Comparison of ENCODE assay signal across 8 cellular contexts in the genomic region with DNA sequence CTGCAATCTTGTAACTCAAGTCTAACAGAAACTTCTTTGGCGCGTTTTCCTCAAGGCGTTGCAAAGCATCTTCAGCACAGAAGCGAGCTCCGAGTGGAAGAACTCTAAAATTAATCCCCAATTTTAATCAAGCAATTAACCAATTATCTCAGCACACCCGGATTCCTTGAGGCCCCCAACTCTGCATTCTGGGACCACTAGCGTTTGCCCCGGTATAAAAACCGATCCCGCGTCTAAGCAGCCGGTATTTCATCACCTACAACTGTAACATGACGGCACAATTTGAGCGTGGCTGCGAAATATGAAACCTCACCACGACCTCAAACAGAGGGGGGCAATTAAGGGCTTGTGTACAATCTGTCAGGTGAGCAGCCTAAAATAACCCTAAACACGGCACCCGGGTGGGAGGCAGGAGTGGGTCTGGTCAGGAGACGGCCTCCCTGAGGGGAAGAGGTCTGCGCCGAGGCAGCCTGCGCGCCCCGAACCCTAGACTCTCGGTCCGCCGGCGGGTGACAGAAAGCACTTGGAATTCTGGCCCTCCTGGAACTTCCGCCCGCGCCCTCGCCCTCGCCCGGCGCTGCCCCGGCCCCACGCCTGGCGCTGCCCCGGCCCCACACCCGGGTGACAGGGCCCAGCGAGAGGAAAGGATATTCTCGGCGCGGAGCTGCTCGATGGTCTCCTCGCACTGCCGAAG. TPM values are rescaled to one million over a fixed set of nuclear protein-coding genes. Genes with fewer than 3 reads are reported as not detected.
DNase-seq lines count a peak whose midpoint lies in the region; ATAC-seq and TF ChIP-seq lines count a peak whose summit lies in the region.

No MANE protein-coding gene starts in this region.

- POLR2A ChIA-PET in activated CD4-positive, alpha-beta T cell treated with anti-CD3 and anti-CD28 coated beads, Interleukin-2, amount 10 ng/mL, durations not matched to agents 7 days and 5 days (lab: Charles Lee) = interaction anchor here (0.7 to 2.8 kb wide), 5 partner anchors 9 to 274 kb away, joined by 3 to 25 read pairs (median 4); partner anchors contain the start of genes DIABLO, KNTC1 and RSRC2

- peak; percentile 39 for DNase-seq in A172 (ENCODE audit: low spot score)
- DNase-seq in NCI-H2227 treated with DMSO at 0.1 percent for 48 hours (lab: John Stamatoyannopoulos, UW) = peak; percentile 47
- peak; percentile 59 for DNase-seq in activated CD4-positive, alpha-beta T cell treated with anti-CD3 and anti-CD28 coated beads, Interleukin-2, amount 10 ng/mL, durations not matched to agents 7 days and 5 days
- DNase-seq in lung (ENCODE audit: low spot score) = peak; percentile 53
- peak; percentile 14 to 21 for DNase-seq in stimulated activated CD8-positive, alpha-beta memory T cell treated with anti-CD3 and anti-CD28 coated beads, Interleukin-15, amount 100 ng/mL, for 48 hours (ENCODE audit: low read depth in 2 of 2)

- no peaks in the 10 kb centered on the region for H3K27me3 Mint-ChIP-seq in activated CD4-positive, alpha-beta T cell treated with anti-CD3 and anti-CD28 coated beads, Interleukin-2, amount 10 ng/mL, durations not matched to agents 7 days and 5 days

- peak; percentile 18 for ATAC-seq in GM18867 (IDR thresholded peaks at IDR 0.05; ENCODE audit: unreplicated experiment)
- peak; percentile 6 for ATAC-seq in HG03108 (IDR thresholded peaks at IDR 0.05; ENCODE audit: unreplicated experiment)
- peak; percentile 44 for ATAC-seq in lung (ENCODE audit: insufficient read depth, low FRiP score)

- CTCF ChIA-PET in activated CD4-positive, alpha-beta T cell treated with anti-CD3 and anti-CD28 coated beads, Interleukin-2, amount 10 ng/mL, durations not matched to agents 7 days and 5 days (lab: Charles Lee) = interaction anchor here (0.7 to 1.8 kb wide), 11 partner anchors 10 to 146 kb away, joined by 3 to 7 read pairs (median 4); no protein-coding TSS in a partner anchor

- H3K4me3 ChIP-seq in duodenal mucosa (ENCODE audit: low read depth in 1 of 2, low read length in 2 of 2) (peak overlapping the region; percentile 86 to 97), lung (peak overlapping the region; percentile 77)

- H3K4me1 ChIP-seq in duodenal mucosa (ENCODE audit: control insufficient read depth in 1 of 2, insufficient read depth in 2 of 2, low read length in 2 of 2) = peaks cover 10 to 14% of the 10 kb centered on the region in 2 donors
- peaks cover 0 to 1% of the 10 kb centered on the region in 2 donors for H3K4me1 ChIP-seq in lung (ENCODE audit: control insufficient read depth in 2 of 2, insufficient read depth in 2 of 2, low read length in 2 of 2)

- H3K9me3 Mint-ChIP-seq in activated CD4-positive, alpha-beta T cell treated with anti-CD3 and anti-CD28 coated beads, Interleukin-2, amount 10 ng/mL, durations not matched to agents 7 days and 5 days = no peaks in the 10 kb centered on the region

- peaks cover 40% of the 10 kb centered on the region for H3K4me1 Mint-ChIP-seq in activated CD4-positive, alpha-beta T cell treated with anti-CD3 and anti-CD28 coated beads, Interleukin-2, amount 10 ng/mL, durations not matched to agents 7 days and 5 days

- H3K9me3 ChIP-seq in duodenal mucosa (ENCODE audit: control insufficient read depth in 1 of 2, low read length in 2 of 2) (no peaks in the 10 kb centered on the region), lung (ENCODE audit: control insufficient read depth in 2 of 2, insufficient read depth in 1 of 2, low read length in 1 of 2) (no peaks in the 10 kb centered on the region)

- H3K9ac ChIP-seq in duodenal mucosa (ENCODE audit: low read depth in 1 of 2, low read length in 2 of 2) = peak overlapping the region; percentile 93 to 96

- peaks cover 39% of the 10 kb centered on the region for H3K36me3 Mint-ChIP-seq in activated CD4-positive, alpha-beta T cell treated with anti-CD3 and anti-CD28 coated beads, Interleukin-2, amount 10 ng/mL, durations not matched to agents 7 days and 5 days (ENCODE audit: low read depth)

- H3K27ac ChIP-seq in duodenal mucosa (ENCODE audit: low read depth, low read length) = peak overlapping the region; percentile 95
- peak overlapping the region; percentile 96 to 100 for H3K27ac ChIP-seq in lung (ENCODE audit: low read depth in 1 of 2, low read length in 1 of 2)

- TF ChIP-seq CTCF in lung (IDR thresholded peaks at IDR 0.05; ENCODE audit: control extremely low read depth, extremely low read depth) = no peak

- H3K27me3 ChIP-seq in duodenal mucosa (ENCODE audit: control insufficient read depth in 1 of 2, insufficient read depth in 2 of 2, low read length in 2 of 2) (no peaks in the 10 kb centered on the region), lung (ENCODE audit: control insufficient read depth, insufficient read depth) (no peaks in the 10 kb centered on the region)

- peaks cover 2 to 27% of the 10 kb centered on the region in 2 donors for H3K36me3 ChIP-seq in duodenal mucosa (ENCODE audit: control insufficient read depth in 1 of 2, insufficient read depth in 2 of 2, low read length in 2 of 2)
- H3K36me3 ChIP-seq in lung (ENCODE audit: control insufficient read depth in 2 of 2, insufficient read depth in 2 of 2, low read length in 2 of 2) = peaks cover 9 to 15% of the 10 kb centered on the region in 2 donors

- H3K4me3 Mint-ChIP-seq in activated CD4-positive, alpha-beta T cell treated with anti-CD3 and anti-CD28 coated beads, Interleukin-2, amount 10 ng/mL, durations not matched to agents 7 days and 5 days = peak overlapping the region; percentile 97

- H3K27ac Mint-ChIP-seq in activated CD4-positive, alpha-beta T cell treated with anti-CD3 and anti-CD28 coated beads, Interleukin-2, amount 10 ng/mL, durations not matched to agents 7 days and 5 days = peak overlapping the region; percentile 100

- 1% methylated on average over 36 to 47 of the region's 47 CpGs for WGBS in lung, 2 donors

RNA-seq across cellular contexts. Expression of gene ZCCHC8, which starts 0.6 kb away (rescaled TPM):
- total RNA-seq in A172 (2014; rRNA removed; shearing (Covaris generic)) = 19.7 and 30.2 TPM in 2 replicates
- 10 to 100 TPM; 45.1 to 50.2 TPM for total RNA-seq in activated CD4-positive, alpha-beta T cell treated with anti-CD3 and anti-CD28 coated beads, Interleukin-2, amount 10 ng/mL, durations not matched to agents 7 days and 5 days
- total RNA-seq in lung = 10 to 100 TPM; 16.7 to 48.1 TPM
- 10 to 100 TPM; 12.8 to 26.9 TPM for polyA plus RNA-seq in lung

RNA-seq across cellular contexts. Expression of gene RSRC2, which starts 26.6 kb away (rescaled TPM):
- total RNA-seq in A172 (2014; rRNA removed; shearing (Covaris generic)) = 54.0 and 69.1 TPM in 2 replicates
- total RNA-seq in activated CD4-positive, alpha-beta T cell treated with anti-CD3 and anti-CD28 coated beads, Interleukin-2, amount 10 ng/mL, durations not matched to agents 7 days and 5 days = 10 to 100 TPM; 79.6 to 82.3 TPM
- 100 to 1,000 TPM in 1 of 2 donors, 10 to 100 TPM in 1; 50.2 to 115 TPM for total RNA-seq in lung
- 10 to 100 TPM; 43.3 to 45.7 TPM for polyA plus RNA-seq in lung

RNA-seq across cellular contexts. Expression of gene KNTC1, which starts 26.9 kb away (rescaled TPM):
- 43.3 and 49.0 TPM in 2 replicates for total RNA-seq in A172 (2014; rRNA removed; shearing (Covaris generic))
- total RNA-seq in activated CD4-positive, alpha-beta T cell treated with anti-CD3 and anti-CD28 coated beads, Interleukin-2, amount 10 ng/mL, durations not matched to agents 7 days and 5 days = 100 to 1,000 TPM; 124 to 136 TPM
- total RNA-seq in lung = 10 to 100 TPM; 11.4 to 34.0 TPM
- polyA plus RNA-seq in lung = 10 to 100 TPM in 1 of 2 donors, 1 to 10 TPM in 1; 4.0 to 10.4 TPM

Comparison
In these comparisons a context has a peak if more than half of its experiments do, and no peak if none do; other contexts are left out.
1. Peak in every context shown above with its lines: DNase-seq, ATAC-seq, H3K4me3 ChIP-seq and H3K27ac ChIP-seq.